In the genomic region with DNA sequence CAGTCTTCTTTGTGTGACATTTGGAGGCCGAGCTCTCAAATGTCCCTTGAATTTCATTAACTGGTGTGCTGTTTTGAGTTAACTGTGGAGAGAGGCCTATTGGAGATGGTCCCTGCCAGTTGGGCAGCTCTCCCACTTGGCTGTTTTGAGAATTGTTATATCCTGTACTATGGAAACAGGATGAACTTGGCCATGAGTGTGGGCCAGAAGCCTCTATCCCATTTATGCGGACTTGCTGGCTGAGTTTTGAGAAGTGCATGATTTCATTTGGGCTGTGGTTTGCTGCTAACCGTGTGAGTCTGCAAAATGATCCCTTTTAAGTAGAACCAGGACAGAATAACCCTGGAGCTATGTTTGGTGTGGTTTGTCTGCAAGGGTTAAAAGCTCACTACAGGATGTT, we compare ENCODE assay signal across 11 cellular contexts.
DNase-seq lines count a peak whose midpoint lies in the region; ATAC-seq, FAIRE-seq and TF ChIP-seq lines count a peak whose summit lies in the region.
"Had no signal": no experiment of that assay in that cellular context is flagged by ENCODE, and none has a peak within 500 bp of the region (broad histone marks: within the 10 kb centered on the region; RNA-seq: fewer than 3 reads in every experiment).

No MANE protein-coding gene starts in this region.

- H2AFZ ChIP-seq in astrocyte (ENCODE audit: low read depth, low read length): no peak overlapping the region

- H3K9me3 ChIP-seq in BLaER1: no peaks in the 10 kb centered on the region
- no peaks in the 10 kb centered on the region for H3K9me3 ChIP-seq in astrocyte (ENCODE audit: insufficient read depth, low read depth, low read length)
- H3K9me3 ChIP-seq in cardiac muscle cell (ENCODE audit: low read depth): no peaks in the 10 kb centered on the region

- H3K36me3 Mint-ChIP-seq in astrocyte (ENCODE audit: low read depth, unreplicated experiment) (no peaks in the 10 kb centered on the region), progenitor cell of endocrine pancreas (ENCODE audit: insufficient read depth) (no peaks in the 10 kb centered on the region), immature natural killer cell (no peaks in the 10 kb centered on the region)
- no peaks in the 10 kb centered on the region for H3K36me3 Mint-ChIP-seq in stimulated activated naive B cell treated with anti-CD40 and anti-IgM and Interleukin-4, amounts not matched to agents 10 μg/mL and 1 μg/mL and 100 μg/mL, for 72 hours
- H3K36me3 Mint-ChIP-seq: CD8-positive, alpha-beta memory T cell; memory B cell had no signal

- no peaks in the 10 kb centered on the region for H3K36me3 ChIP-seq in BLaER1
- no peaks in the 10 kb centered on the region for H3K36me3 ChIP-seq in astrocyte (ENCODE audit: insufficient read depth, low read length)
- H3K36me3 ChIP-seq in cardiac muscle cell: no peaks in the 10 kb centered on the region

- peak overlapping the region; percentile 84 for H3K27ac Mint-ChIP-seq in astrocyte (ENCODE audit: unreplicated experiment)
- H3K27ac Mint-ChIP-seq in progenitor cell of endocrine pancreas: peak overlapping the region; percentile 12
- no peak overlapping the region for H3K27ac Mint-ChIP-seq in stimulated activated naive B cell treated with anti-CD40 and anti-IgM and Interleukin-4, amounts not matched to agents 10 μg/mL and 1 μg/mL and 100 μg/mL, for 72 hours
- no peak overlapping the region for H3K27ac Mint-ChIP-seq in immature natural killer cell
- H3K27ac Mint-ChIP-seq: CD8-positive, alpha-beta memory T cell; memory B cell had no signal

- no peak for ATAC-seq in GM19035 (IDR thresholded peaks at IDR 0.05; ENCODE audit: unreplicated experiment)
- ATAC-seq in stimulated activated naive B cell treated with anti-CD40 and anti-IgM and Interleukin-4, amounts not matched to agents 10 μg/mL and 1 μg/mL and 100 μg/mL, for 72 hours (replicated peaks): no peak

- H3K4me2 ChIP-seq in BLaER1: peak overlapping the region; percentile 11; the same call in 1 of the 2 replicates
- peak overlapping the region; percentile 54 for H3K4me2 ChIP-seq in astrocyte (ENCODE audit: low read length)

- H3K27me3 ChIP-seq in BLaER1 (no peaks in the 10 kb centered on the region), astrocyte (ENCODE audit: insufficient read depth, low read length) (no peaks in the 10 kb centered on the region), cardiac muscle cell (no peaks in the 10 kb centered on the region)

- H3K4me1 Mint-ChIP-seq in astrocyte (ENCODE audit: low read depth, unreplicated experiment) (peaks cover 32% of the 10 kb centered on the region), progenitor cell of endocrine pancreas (ENCODE audit: low read depth) (no peaks in the 10 kb centered on the region), immature natural killer cell (no peaks in the 10 kb centered on the region)
- H3K4me1 Mint-ChIP-seq in stimulated activated naive B cell treated with anti-CD40 and anti-IgM and Interleukin-4, amounts not matched to agents 10 μg/mL and 1 μg/mL and 100 μg/mL, for 72 hours: no peaks in the 10 kb centered on the region
- H3K4me1 Mint-ChIP-seq: CD8-positive, alpha-beta memory T cell; memory B cell had no signal

- H3K9ac ChIP-seq in BLaER1 (no peak overlapping the region), astrocyte (ENCODE audit: low read length) (no peak overlapping the region)

- peak overlapping the region; percentile 12 for H3K4me3 Mint-ChIP-seq in astrocyte (ENCODE audit: unreplicated experiment)
- H3K4me3 Mint-ChIP-seq in progenitor cell of endocrine pancreas (ENCODE audit: low read depth): no peak overlapping the region
- no peak overlapping the region for H3K4me3 Mint-ChIP-seq in stimulated activated naive B cell treated with anti-CD40 and anti-IgM and Interleukin-4, amounts not matched to agents 10 μg/mL and 1 μg/mL and 100 μg/mL, for 72 hours
- no peak overlapping the region for H3K4me3 Mint-ChIP-seq in immature natural killer cell
- H3K4me3 Mint-ChIP-seq: CD8-positive, alpha-beta memory T cell; memory B cell had no signal

- H3K4me3 ChIP-seq in BLaER1 (no peak overlapping the region), astrocyte (ENCODE audit: insufficient read depth, low read depth, low read length) (no peak overlapping the region), cardiac muscle cell (no peak overlapping the region)

- H3K9me3 Mint-ChIP-seq in astrocyte (ENCODE audit: unreplicated experiment): no peaks in the 10 kb centered on the region
- no peaks in the 10 kb centered on the region for H3K9me3 Mint-ChIP-seq in progenitor cell of endocrine pancreas (ENCODE audit: low read depth)
- peaks cover 0 to 4% of the 10 kb centered on the region in 2 donors for H3K9me3 Mint-ChIP-seq in stimulated activated naive B cell treated with anti-CD40 and anti-IgM and Interleukin-4, amounts not matched to agents 10 μg/mL and 1 μg/mL and 100 μg/mL, for 72 hours
- H3K9me3 Mint-ChIP-seq in immature natural killer cell: peaks cover 0 to 13% (median 3%) of the 10 kb centered on the region in 6 donors

- H3K79me2 ChIP-seq in astrocyte (ENCODE audit: insufficient read depth, low read length): no peaks in the 10 kb centered on the region

- TF ChIP-seq CTCF in astrocyte (IDR thresholded peaks at IDR 0.05; ENCODE audit: insufficient read depth, low read depth, low read length) (no peak), cardiac muscle cell (IDR thresholded peaks at IDR 0.05; ENCODE audit: low read depth, low read length) (no peak), progenitor cell of endocrine pancreas (IDR thresholded peaks at IDR 0.05; ENCODE audit: unreplicated experiment) (no peak)

- peaks cover 43% of the 10 kb centered on the region for H3K4me1 ChIP-seq in BLaER1
- H3K4me1 ChIP-seq in astrocyte (ENCODE audit: insufficient read depth, low read length): peaks cover 8% of the 10 kb centered on the region
- peaks cover 34% of the 10 kb centered on the region for H3K4me1 ChIP-seq in cardiac muscle cell (ENCODE audit: low read depth)

- peak; percentile 76 for FAIRE-seq in astrocyte (lab: Jason Lieb, UNC)

- H3K27me3 Mint-ChIP-seq in astrocyte (ENCODE audit: low read depth, unreplicated experiment) (no peaks in the 10 kb centered on the region), progenitor cell of endocrine pancreas (no peaks in the 10 kb centered on the region), immature natural killer cell (ENCODE audit: low read depth in 3 of 3) (peaks cover 2 to 3% (median 3%) of the 10 kb centered on the region in 3 donors)
- H3K27me3 Mint-ChIP-seq in stimulated activated naive B cell treated with anti-CD40 and anti-IgM and Interleukin-4, amounts not matched to agents 10 μg/mL and 1 μg/mL and 100 μg/mL, for 72 hours: peaks cover 0 to 5% of the 10 kb centered on the region in 2 donors
- H3K27me3 Mint-ChIP-seq: CD8-positive, alpha-beta memory T cell had no signal

- H4K20me1 ChIP-seq in BLaER1 (no peaks in the 10 kb centered on the region), astrocyte (ENCODE audit: insufficient read depth, low read length) (peaks cover 29% of the 10 kb centered on the region)

- peak; percentile 93 for DNase-seq in astrocyte (ENCODE audit: low read depth)
- DNase-seq in cardiac muscle cell (ENCODE audit: low read depth in 1 of 2, low spot score in 1 of 2): peak in 1 of 2 donors; percentile 91
- no peak for DNase-seq in progenitor cell of endocrine pancreas (ENCODE audit: low spot score, unreplicated experiment)
- DNase-seq in stimulated activated naive B cell treated with anti-CD40 and anti-IgM and Interleukin-4, amounts not matched to agents 10 μg/mL and 1 μg/mL and 100 μg/mL, for 72 hours: no peak
- no peak for DNase-seq in immature natural killer cell
- DNase-seq in NCI-H2107 treated with DMSO at 0.1 percent for 48 hours (lab: John Stamatoyannopoulos, UW; ENCODE audit: unreplicated experiment): no peak
- DNase-seq: activated effector memory CD4-positive, alpha-beta T cell treated with Interleukin-2 at 50 U/mL for 16 hours; CD8-positive, alpha-beta memory T cell had no signal

- H3K27ac ChIP-seq in BLaER1 (no peak overlapping the region), astrocyte (ENCODE audit: low read depth, low read length) (peak overlapping the region; percentile 59), cardiac muscle cell (peak overlapping the region; percentile 72)

Comparison
In these comparisons a context has a peak if more than half of its experiments do, and no peak if none do; other contexts are left out.
1. H3K27ac Mint-ChIP-seq: peak in astrocyte (single experiment) and progenitor cell of endocrine pancreas (single experiment); none in stimulated activated naive B cell treated with anti-CD40 and anti-IgM and Interleukin-4, amounts not matched to agents 10 μg/mL and 1 μg/mL and 100 μg/mL, for 72 hours (single experiment) and immature natural killer cell (0 of 6).